Comparison of ENCODE assay signal across 1 cellular context in genomic region chr17:70604854-70605253, GRCh38.
A peak's percentile ranks its signal among the peaks of the same experiment; 100 is the strongest.
TF ChIP-seq lines count a peak whose summit lies in the region.

No MANE protein-coding gene starts in this region.

TF ChIP-seq in H1, 55 proteins besides CTCF, POLR2A, EP300 and RAD21:
- no peak for TF ChIP-seq SIN3A (conservative IDR thresholded peaks at IDR 0.05 in 1 of 2, IDR thresholded peaks at IDR 0.05 in 1 of 2; ENCODE audit: low read depth in 1 of 2, low read length in 2 of 2)
- no peak for TF ChIP-seq SAP30 (IDR thresholded peaks at IDR 0.05; ENCODE audit: insufficient read depth, insufficient replicate concordance, low read length)
- TF ChIP-seq SP4 (IDR thresholded peaks at IDR 0.05; ENCODE audit: low read length), result no peak
- TF ChIP-seq CHD2 (IDR thresholded peaks at IDR 0.05; ENCODE audit: low read length), result no peak
- no peak for TF ChIP-seq ZNF274 (IDR thresholded peaks at IDR 0.05; ENCODE audit: borderline replicate concordance, extremely low read depth, low read length)
- no peak for TF ChIP-seq CBX8 (IDR thresholded peaks at IDR 0.05; ENCODE audit: borderline replicate concordance, low read depth, low read length)
- no peak for TF ChIP-seq SRF (IDR thresholded peaks at IDR 0.05; ENCODE audit: low read depth, low read length)
- peak; percentile 89 for TF ChIP-seq YY1 (IDR thresholded peaks at IDR 0.05; ENCODE audit: low read depth, low read length)
- TF ChIP-seq SIX5 (IDR thresholded peaks at IDR 0.05; ENCODE audit: low read depth, low read length), result 0 out of 2 replicates have a peak, but pooled peaks have one; percentile 4
- no peak for TF ChIP-seq NANOG (IDR thresholded peaks at IDR 0.05; ENCODE audit: insufficient read depth, low read depth, low read length, poor library complexity, severe bottlenecking)
TF ChIP-seq in H1: peak in this region for 2.
